Comparison of ENCODE assay signal across 13 cellular contexts in the genomic region with DNA sequence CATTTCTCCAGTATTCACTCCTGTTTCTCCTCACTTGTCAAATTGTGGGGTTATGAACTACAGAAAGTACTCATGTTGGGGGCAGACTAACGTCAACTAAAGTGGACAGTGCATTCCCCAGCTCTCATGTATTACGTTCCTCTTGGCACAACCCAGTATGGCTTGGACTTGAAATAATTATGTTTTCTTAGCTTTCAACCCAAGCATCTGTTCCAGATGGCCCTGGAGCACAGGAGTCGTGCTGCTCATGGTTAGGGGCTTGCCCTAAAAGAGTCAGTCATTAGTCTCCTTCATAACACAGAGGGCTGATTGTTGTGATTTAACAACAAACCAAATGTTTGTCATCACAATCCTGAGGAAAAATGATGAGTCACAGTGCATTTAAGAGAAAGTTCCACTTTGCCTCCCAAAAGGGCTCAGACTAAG.
DNase-seq lines count a peak whose midpoint lies in the region; TF ChIP-seq lines count a peak whose summit lies in the region.
"Had no signal": no experiment of that assay in that cellular context is flagged by ENCODE, and none has a peak within 500 bp of the region (broad histone marks: within the 10 kb centered on the region; RNA-seq: fewer than 3 reads in every experiment).

No MANE protein-coding gene starts in this region.

- H3K4me2 ChIP-seq in osteoblast (ENCODE audit: insufficient read depth, low read length), result no peak overlapping the region

- H3K27me3 ChIP-seq in osteoblast (ENCODE audit: insufficient read depth, low read length), result no peaks in the 10 kb centered on the region

- H3K27ac Mint-ChIP-seq in osteocyte (ENCODE audit: unreplicated experiment), result no peak overlapping the region
- H3K27ac Mint-ChIP-seq in glutamatergic neuron (ENCODE audit: unreplicated experiment), result no peak overlapping the region
- H3K27ac Mint-ChIP-seq: activated CD4-positive, alpha-beta T cell treated with anti-CD3 and anti-CD28 coated beads, Interleukin-2, amount 10 ng/mL, durations not matched to agents 7 days and 5 days; memory B cell; T-helper 1 cell treated with Interleukin-12 subunit alpha and Interleukin-12 subunit beta and Interleukin-4 antibody, amounts not matched to agents 30 μg/mL and 1 μg/mL, for 36 hours had no signal

- DNase-seq in ELR (ENCODE audit: low read depth) (peak; percentile 71), SK-MEL-5 (ENCODE audit: low read depth, low spot score) (peak; percentile 92), foreskin melanocyte (peak; percentile 93), osteoblast (ENCODE audit: insufficient read length, low spot score, missing footprints) (no peak), NCI-H2107 treated with DMSO at 0.1 percent for 48 hours (lab: John Stamatoyannopoulos, UW; ENCODE audit: unreplicated experiment) (no peak), osteocyte (ENCODE audit: extremely low spot score, unreplicated experiment) (no peak), glutamatergic neuron (no peak)
- DNase-seq in stimulated activated CD4-positive, alpha-beta T cell treated with anti-CD3 and anti-CD28 coated beads, Interleukin-2, amount 100 ng/mL, for 48 hours, result no peak
- DNase-seq: activated CD4-positive, alpha-beta T cell treated with anti-CD3 and anti-CD28 coated beads, Interleukin-2, amount 10 ng/mL, durations not matched to agents 7 days and 5 days; COR-L47; NCI-H1417 had no signal

- H3K4me3 ChIP-seq in osteoblast (ENCODE audit: insufficient read depth, low read length), result no peak overlapping the region

- H3K4me1 Mint-ChIP-seq in osteocyte (ENCODE audit: unreplicated experiment) (peaks cover 4% of the 10 kb centered on the region), glutamatergic neuron (ENCODE audit: low read depth, unreplicated experiment) (no peaks in the 10 kb centered on the region)
- H3K4me1 Mint-ChIP-seq: memory B cell had no signal

- no peak overlapping the region for H3K27ac ChIP-seq in osteoblast (ENCODE audit: low read depth, low read length)

- H3K27me3 Mint-ChIP-seq in osteocyte (ENCODE audit: unreplicated experiment) (no peaks in the 10 kb centered on the region), glutamatergic neuron (ENCODE audit: unreplicated experiment) (no peaks in the 10 kb centered on the region)
- H3K27me3 Mint-ChIP-seq: activated CD4-positive, alpha-beta T cell treated with anti-CD3 and anti-CD28 coated beads, Interleukin-2, amount 10 ng/mL, durations not matched to agents 7 days and 5 days had no signal

- peaks cover 4% of the 10 kb centered on the region for H3K4me1 ChIP-seq in osteoblast (ENCODE audit: insufficient read depth, low read length)

- peaks cover 12% of the 10 kb centered on the region for H3K9me3 Mint-ChIP-seq in osteocyte (ENCODE audit: unreplicated experiment)
- H3K9me3 Mint-ChIP-seq in glutamatergic neuron (ENCODE audit: unreplicated experiment), result no peaks in the 10 kb centered on the region

- TF ChIP-seq CTCF in osteoblast (IDR thresholded peaks at IDR 0.05; ENCODE audit: extremely low read depth, low read depth, low read length), result no peak
- TF ChIP-seq CTCF in osteocyte (IDR thresholded peaks at IDR 0.05), result no peak
- no peak for TF ChIP-seq CTCF in glutamatergic neuron (IDR thresholded peaks at IDR 0.05; ENCODE audit: partially characterized antibody, unreplicated experiment)

- H4K20me1 ChIP-seq in osteoblast (ENCODE audit: insufficient read depth, low read length), result no peaks in the 10 kb centered on the region

- H3K9me3 ChIP-seq in osteoblast (ENCODE audit: low read depth, low read length), result peaks cover 3% of the 10 kb centered on the region

- H3K36me3 Mint-ChIP-seq in osteocyte (ENCODE audit: unreplicated experiment) (no peaks in the 10 kb centered on the region), glutamatergic neuron (ENCODE audit: unreplicated experiment) (peaks cover 4% of the 10 kb centered on the region)

- H2AFZ ChIP-seq in osteoblast (ENCODE audit: low read length), result peak overlapping the region; percentile 8

- no peak overlapping the region for H3K4me3 Mint-ChIP-seq in osteocyte (ENCODE audit: unreplicated experiment)
- H3K4me3 Mint-ChIP-seq in glutamatergic neuron (ENCODE audit: unreplicated experiment), result no peak overlapping the region
- H3K4me3 Mint-ChIP-seq: activated CD4-positive, alpha-beta T cell treated with anti-CD3 and anti-CD28 coated beads, Interleukin-2, amount 10 ng/mL, durations not matched to agents 7 days and 5 days; memory B cell; T-helper 1 cell treated with Interleukin-12 subunit alpha and Interleukin-12 subunit beta and Interleukin-4 antibody, amounts not matched to agents 30 μg/mL and 1 μg/mL, for 36 hours had no signal

- no peaks in the 10 kb centered on the region for H3K36me3 ChIP-seq in osteoblast (ENCODE audit: insufficient read depth, low read length)

- no peaks in the 10 kb centered on the region for H3K79me2 ChIP-seq in osteoblast (ENCODE audit: insufficient read depth, low read length)

- in situ Hi-C loops in SK-MEL-5 (cut with HindIII; ENCODE audit: low pct_unique_long_range_greater_than_20kb, low sequenced_read_pairs), result no loop called here

Comparison
In these comparisons a context has a peak if more than half of its experiments do, and no peak if none do; other contexts are left out.
1. DNase-seq: peak in ELR (single experiment), SK-MEL-5 (single experiment) and foreskin melanocyte (single experiment); none in osteoblast (single experiment), NCI-H2107 treated with DMSO at 0.1 percent for 48 hours (single experiment), osteocyte (single experiment), glutamatergic neuron (single experiment) and stimulated activated CD4-positive, alpha-beta T cell treated with anti-CD3 and anti-CD28 coated beads, Interleukin-2, amount 100 ng/mL, for 48 hours (0 of 2).